ENCODE assay signal across 23 cellular contexts in genomic region chr2:121088251-121089004, GRCh38.
DNase-seq lines count a peak whose midpoint lies in the region; ATAC-seq and TF ChIP-seq lines count a peak whose summit lies in the region.
"Had no signal": no experiment of that assay in that cellular context is flagged by ENCODE, and none has a peak within 500 bp of the region (broad histone marks: within the 10 kb centered on the region; RNA-seq: fewer than 3 reads in every experiment).

No MANE protein-coding gene starts in this region.

- H3K4me3 ChIP-seq in heart left ventricle: no peak overlapping the region
- H3K4me3 ChIP-seq: SK-N-MC had no signal

- intact Hi-C loops in heart left ventricle (cut with DNase I): loop anchor here in 1 of 10 donors (10.0 kb wide), 1 partner anchor 754 kb away; no protein-coding TSS in a partner anchor

- H3K36me3 ChIP-seq in heart left ventricle: no peaks in the 10 kb centered on the region

- WGBS in heart left ventricle, 4 donors: 68 to 82% (median 69%) methylated on average over 14 to 23 of the region's 23 CpGs

- peak; percentile 13 for DNase-seq in NCI-H2107 (lab: John Stamatoyannopoulos, UW)
- DNase-seq in NCI-H2107 treated with DMSO at 0.1 percent for 48 hours (lab: John Stamatoyannopoulos, UW; ENCODE audit: unreplicated experiment): no peak
- DNase-seq in NCI-H82 (lab: John Stamatoyannopoulos, UW): peak; percentile 91
- DNase-seq in heart left ventricle: peak; percentile 34 to 73 (median 57)
- peak; percentile 25 for DNase-seq in stromal cell of bone marrow (ENCODE audit: low read depth)
- DNase-seq in ACHN: no peak
- DNase-seq in NCI-H2196 treated with DMSO at 0.1 percent for 48 hours (lab: John Stamatoyannopoulos, UW; ENCODE audit: unreplicated experiment): no peak
- DNase-seq in DMS53 (lab: John Stamatoyannopoulos, UW): no peak
- DNase-seq: activated CD4-positive, alpha-beta T cell treated with anti-CD3 and anti-CD28 coated beads, Interleukin-2, amount 10 ng/mL, durations not matched to agents 7 days and 5 days; activated naive CD4-positive, alpha-beta T cell treated with anti-CD3 and anti-CD28 coated beads, Interleukin-2, amount 50 U/mL, for 16 hours; activated T-cell treated with anti-CD3 and anti-CD28 coated beads for 4 hours; CD4-positive, CD25-positive, alpha-beta regulatory T cell; effector CD4-positive, alpha-beta T cell; EL; GOT3; mammary epithelial cell; naive thymus-derived CD4-positive, alpha-beta T cell; NCI-H1092 treated with DMSO at 0.1 percent for 48 hours; stimulated activated CD4-positive, alpha-beta T cell treated with anti-CD3 and anti-CD28 coated beads, Interleukin-12 subunit alpha, Interleukin-12 subunit beta, amount 100 ng/mL, for 4 hours; stimulated activated naive B cell treated with anti-CD40 and anti-IgM and Interleukin-4, amounts not matched to agents 10 μg/mL and 1 μg/mL and 100 μg/mL, for 72 hours had no signal

- TF ChIP-seq POLR2A in heart left ventricle (IDR thresholded peaks at IDR 0.05): no peak

- TF ChIP-seq CTCF in heart left ventricle (IDR thresholded peaks at IDR 0.05): no peak

- peaks cover 0 to 13% (median 0%) of the 10 kb centered on the region in 12 donors for H3K4me1 ChIP-seq in heart left ventricle

- ATAC-seq in heart left ventricle: peak in 3 of 4 donors; percentile 44 to 63 (median 62)
- ATAC-seq: naive thymus-derived CD4-positive, alpha-beta T cell; stimulated activated naive B cell treated with anti-CD40 and anti-IgM and Interleukin-4, amounts not matched to agents 10 μg/mL and 1 μg/mL and 100 μg/mL, for 72 hours had no signal

- H3K27me3 ChIP-seq in heart left ventricle: peaks cover 0 to 13% (median 0%) of the 10 kb centered on the region in 9 donors

- peaks cover 0 to 4% (median 0%) of the 10 kb centered on the region in 12 donors for H3K9me3 ChIP-seq in heart left ventricle

- in situ Hi-C loops in ACHN (cut with HindIII; ENCODE audit: low pct_ligation_motif_present, low pct_unique_long_range_greater_than_20kb, low sequenced_read_pairs): no loop called here

- H3K27ac ChIP-seq in heart left ventricle: no peak overlapping the region
- H3K27ac ChIP-seq: 22Rv1, KMS-11, SK-N-MC had no signal

Comparison
In these comparisons a context has a peak if more than half of its experiments do, and no peak if none do; other contexts are left out.
1. DNase-seq: peak in NCI-H2107 (single experiment), NCI-H82 (single experiment), heart left ventricle (5 of 5) and stromal cell of bone marrow (single experiment); none in NCI-H2107 treated with DMSO at 0.1 percent for 48 hours (single experiment), ACHN (single experiment), NCI-H2196 treated with DMSO at 0.1 percent for 48 hours (single experiment) and DMS53 (single experiment).